Comparison of ENCODE assay signal across 24 cellular contexts in genomic region chr5:153517105-153517700, GRCh38. TPM values are rescaled to one million over a fixed set of nuclear protein-coding genes. Genes with fewer than 3 reads are reported as not detected.
DNase-seq lines count a peak whose midpoint lies in the region; ATAC-seq and TF ChIP-seq lines count a peak whose summit lies in the region.
"Had no signal": no experiment of that assay in that cellular context is flagged by ENCODE, and none has a peak within 500 bp of the region (broad histone marks: within the 10 kb centered on the region; RNA-seq: fewer than 3 reads in every experiment).

No MANE protein-coding gene starts in this region.

- H3K36me3 ChIP-seq in IMR-90 (ENCODE audit: control insufficient read depth, insufficient read depth, low read length) (no peaks in the 10 kb centered on the region), lower lobe of right lung (no peaks in the 10 kb centered on the region)
- H3K36me3 ChIP-seq: right lobe of liver, SJSA1, vagina had no signal

- peak overlapping the region; percentile 41; the same call in 1 of the 2 replicates for H4K5ac ChIP-seq in IMR-90 (ENCODE audit: low read depth, low read length)

- no peaks in the 10 kb centered on the region for H3K27me3 ChIP-seq in IMR-90 (ENCODE audit: control insufficient read depth, insufficient read depth, low read length)
- H3K27me3 ChIP-seq in lower lobe of right lung (ENCODE audit: low read depth): no peaks in the 10 kb centered on the region
- H3K27me3 ChIP-seq: right lobe of liver, SJSA1, vagina had no signal

- BruUV-seq in IMR-90 (replicated peaks; lab: Mats Ljungman, UMichigan): no TSS peak

- H3K79me1 ChIP-seq in IMR-90 (ENCODE audit: low read depth in 1 of 2, low read length in 2 of 2): no peaks in the 10 kb centered on the region

- H4K8ac ChIP-seq in IMR-90 (ENCODE audit: low read depth in 2 of 2, low read length in 2 of 2): no peak overlapping the region

- H2BK120ac ChIP-seq in IMR-90 (ENCODE audit: low read depth, low read length): no peak overlapping the region

- no peak overlapping the region for H2BK15ac ChIP-seq in IMR-90 (ENCODE audit: low read depth, low read length)

- no peak overlapping the region for H2BK20ac ChIP-seq in IMR-90 (ENCODE audit: low read depth, low read length)

- H3K4me1 ChIP-seq in IMR-90 (ENCODE audit: control insufficient read depth, insufficient read depth, low read length): peaks cover 9% of the 10 kb centered on the region
- no peaks in the 10 kb centered on the region for H3K4me1 ChIP-seq in lower lobe of right lung
- H3K4me1 ChIP-seq: right lobe of liver, vagina had no signal

- H3K4me3 ChIP-seq in IMR-90 (ENCODE audit: insufficient read depth, low read depth, low read length) (no peak overlapping the region), lower lobe of right lung (no peak overlapping the region)
- H3K4me3 ChIP-seq: right lobe of liver, SJSA1, vagina had no signal

- H3K4ac ChIP-seq in IMR-90 (ENCODE audit: low read depth, low read length): no peak overlapping the region; the same call in 1 of the 2 replicates

- in situ Hi-C loops in IMR-90 (cut with MboI; ENCODE audit: low sequenced_read_pairs): no loop called here

- CTCF ChIA-PET in IMR-90 (lab: Yijun Ruan, JAX): interaction anchor here (0.6 kb wide), 1 partner anchor 386 kb away, joined by 3 read pairs; no protein-coding TSS in a partner anchor
- CTCF ChIA-PET in WTC11 (lab: Charles Lee): no interaction called here

- peaks cover 32% of the 10 kb centered on the region for H3K4me1 Mint-ChIP-seq in WTC11
- no peaks in the 10 kb centered on the region for H3K4me1 Mint-ChIP-seq in activated naive CD8-positive, alpha-beta T cell treated with anti-CD3 and anti-CD28 coated beads for 36 hours
- H3K4me1 Mint-ChIP-seq: activated naive CD8-positive, alpha-beta T cell treated with anti-CD3 and anti-CD28 coated beads, Interleukin-2, amount 10 ng/mL, durations not matched to agents 7 days and 5 days had no signal

- H3K36me3 Mint-ChIP-seq in WTC11: peaks cover 6% of the 10 kb centered on the region; the same call in 1 of the 2 replicates
- H3K36me3 Mint-ChIP-seq in activated naive CD8-positive, alpha-beta T cell treated with anti-CD3 and anti-CD28 coated beads for 36 hours: no peaks in the 10 kb centered on the region
- H3K36me3 Mint-ChIP-seq: activated naive CD8-positive, alpha-beta T cell treated with anti-CD3 and anti-CD28 coated beads, Interleukin-2, amount 10 ng/mL, durations not matched to agents 7 days and 5 days had no signal

- H3K4me2 ChIP-seq in IMR-90 (ENCODE audit: low read depth, low read length): no peak overlapping the region

- no peak overlapping the region for H2BK5ac ChIP-seq in IMR-90 (ENCODE audit: low read depth, low read length, poor library complexity, severe bottlenecking)

- no peak for TF ChIP-seq POLR2A in IMR-90 (IDR thresholded peaks at IDR 0.05; ENCODE audit: low read depth, low read length)

- peaks cover 26% of the 10 kb centered on the region for H3K9me3 Mint-ChIP-seq in WTC11
- no peaks in the 10 kb centered on the region for H3K9me3 Mint-ChIP-seq in activated naive CD8-positive, alpha-beta T cell treated with anti-CD3 and anti-CD28 coated beads for 36 hours
- H3K9me3 Mint-ChIP-seq: activated T-helper 1 cell treated with anti-CD3 and anti-CD28 coated beads, Interleukin-12 subunit alpha, Interleukin-12 subunit beta, Interleukin-2, Interleukin-4 antibody, amounts not matched to agents 30 ng/mL and 10 ng/mL and 1 ng/mL, durations not matched to agents 14 hours and 24 hours and 36 hours had no signal

- no peaks in the 10 kb centered on the region for H3K9me1 ChIP-seq in IMR-90 (ENCODE audit: insufficient read depth, low read length)

- DNase-seq in IMR-90 (no peak), WTC11 (ENCODE audit: low spot score) (no peak), iPS-NIHi11 (ENCODE audit: low spot score) (peak; percentile 13), lower lobe of right lung (no peak)
- no peak for DNase-seq in stimulated activated CD4-positive, alpha-beta T cell treated with anti-CD3 and anti-CD28 coated beads, Interleukin-12 subunit alpha, Interleukin-12 subunit beta, amount 100 ng/mL, for 4 hours
- no peak for DNase-seq in activated naive CD8-positive, alpha-beta T cell treated with anti-CD3 and anti-CD28 coated beads for 36 hours
- DNase-seq: activated CD4-positive, CD25-positive, alpha-beta regulatory T cell treated with anti-CD3 and anti-CD28 coated beads, Interleukin-2, amount 50 U/mL, for 72 hours; activated naive CD8-positive, alpha-beta T cell treated with anti-CD3 and anti-CD28 coated beads, Interleukin-2, amount 10 ng/mL, durations not matched to agents 7 days and 5 days; Calu3; effector CD8-positive, alpha-beta T cell; mesendoderm; NCI-H1092; NCI-H2081 treated with DMSO at 0.1 percent for 48 hours; NCI-H774; right lobe of liver; stimulated activated CD4-positive, alpha-beta T cell treated with anti-CD3 and anti-CD28 coated beads, Interleukin-4, amount 100 ng/mL, for 1 hour had no signal

- H3K27ac ChIP-seq in IMR-90 (ENCODE audit: insufficient read depth, low read length) (no peak overlapping the region), temporal lobe (ENCODE audit: low read depth, low read length) (peak overlapping the region; percentile 63), lower lobe of right lung (no peak overlapping the region)
- H3K27ac ChIP-seq: right lobe of liver, SJSA1, vagina had no signal

- peak overlapping the region; percentile 90 for H3K27ac Mint-ChIP-seq in WTC11
- no peak overlapping the region for H3K27ac Mint-ChIP-seq in activated naive CD8-positive, alpha-beta T cell treated with anti-CD3 and anti-CD28 coated beads for 36 hours
- H3K27ac Mint-ChIP-seq: activated naive CD8-positive, alpha-beta T cell treated with anti-CD3 and anti-CD28 coated beads, Interleukin-2, amount 10 ng/mL, durations not matched to agents 7 days and 5 days; activated T-helper 1 cell treated with anti-CD3 and anti-CD28 coated beads, Interleukin-12 subunit alpha, Interleukin-12 subunit beta, Interleukin-2, Interleukin-4 antibody, amounts not matched to agents 30 ng/mL and 10 ng/mL and 1 ng/mL, durations not matched to agents 14 hours and 24 hours and 36 hours had no signal

- dilution Hi-C loops in IMR-90 (cut with HindIII; ENCODE audit: low sequenced_read_pairs, unreplicated experiment): no loop called here

- POLR2A ChIA-PET in IMR-90 (lab: Charles Lee; ENCODE audit: unreplicated experiment) (no interaction called here), WTC11 (lab: Charles Lee) (no interaction called here)

- WGBS in IMR-90 (ENCODE audit: extremely low coverage in 2 of 2, insufficient read length in 1 of 2), 2 experiments: 89% methylated on average over 1 of the region's 6 CpGs; no CpG with 5 or more reads in 1 of the 2 experiments

- H3K4me3 Mint-ChIP-seq in WTC11: no peak overlapping the region
- no peak overlapping the region for H3K4me3 Mint-ChIP-seq in activated naive CD8-positive, alpha-beta T cell treated with anti-CD3 and anti-CD28 coated beads for 36 hours
- H3K4me3 Mint-ChIP-seq: activated naive CD8-positive, alpha-beta T cell treated with anti-CD3 and anti-CD28 coated beads, Interleukin-2, amount 10 ng/mL, durations not matched to agents 7 days and 5 days; activated T-helper 1 cell treated with anti-CD3 and anti-CD28 coated beads, Interleukin-12 subunit alpha, Interleukin-12 subunit beta, Interleukin-2, Interleukin-4 antibody, amounts not matched to agents 30 ng/mL and 10 ng/mL and 1 ng/mL, durations not matched to agents 14 hours and 24 hours and 36 hours had no signal

- intact Hi-C loops in IMR-90 (cut with micrococcal nuclease): loop anchor here (5.0 kb wide), 1 partner anchor 110 kb away; no protein-coding TSS in a partner anchor
- intact Hi-C loops in lower lobe of right lung (cut with DNase I): no loop called here

- 0 out of 2 replicates have a peak overlapping the region, but pooled peaks have one; percentile 30 for H4K91ac ChIP-seq in IMR-90 (ENCODE audit: insufficient read depth, low read depth, low read length)

- no peak for TF ChIP-seq RAD21 in IMR-90 (IDR thresholded peaks at IDR 0.05; ENCODE audit: low read length)

- no peak for ATAC-seq in IMR-90 (ENCODE audit: low read depth)
- peak; percentile 38 for ATAC-seq in WTC11
- no peak for ATAC-seq in lower lobe of right lung
- ATAC-seq: Panc1, right lobe of liver had no signal

- peak overlapping the region; percentile 69 for H3K18ac ChIP-seq in IMR-90 (ENCODE audit: low read depth, low read length)

- peak overlapping the region; percentile 51; the same call in 1 of the 2 replicates for H2AK5ac ChIP-seq in IMR-90 (ENCODE audit: low read depth, low read length)

- peak overlapping the region; percentile 54 for H2AFZ ChIP-seq in IMR-90 (replicated peaks; ENCODE audit: low read length, poor library complexity)

- TF ChIP-seq CTCF in IMR-90 (conservative IDR thresholded peaks at IDR 0.05; ENCODE audit: low read depth, low read length): no peak
- no peak for TF ChIP-seq CTCF in WTC11 (IDR thresholded peaks at IDR 0.05)
- TF ChIP-seq CTCF in lower lobe of right lung (IDR thresholded peaks at IDR 0.05): no peak

- H3K23ac ChIP-seq in IMR-90 (ENCODE audit: low read depth, low read length): no peak overlapping the region

- H3K9me3 ChIP-seq in IMR-90 (ENCODE audit: control insufficient read depth, insufficient read depth, low read length) (peaks cover 2% of the 10 kb centered on the region; the same call in 1 of the 2 replicates), lower lobe of right lung (no peaks in the 10 kb centered on the region)
- H3K9me3 ChIP-seq: SJSA1, vagina had no signal

- no peak overlapping the region for H3K9ac ChIP-seq in IMR-90 (ENCODE audit: low read depth, low read length)

- H3K27me3 Mint-ChIP-seq in WTC11 (ENCODE audit: low read depth): no peaks in the 10 kb centered on the region
- H3K27me3 Mint-ChIP-seq in activated naive CD8-positive, alpha-beta T cell treated with anti-CD3 and anti-CD28 coated beads for 36 hours: no peaks in the 10 kb centered on the region

- no peak overlapping the region for H3K56ac ChIP-seq in IMR-90 (ENCODE audit: extremely low read depth, insufficient read depth, low read length)

- no peaks in the 10 kb centered on the region for H4K20me1 ChIP-seq in IMR-90 (ENCODE audit: insufficient read depth, low read length)

- no peak overlapping the region for H3K14ac ChIP-seq in IMR-90 (replicated peaks; ENCODE audit: low read depth, low read length)

- H2AK9ac ChIP-seq in IMR-90 (replicated peaks; ENCODE audit: low read depth, low read length, poor library complexity): no peak overlapping the region

TF ChIP-seq in IMR-90, 13 proteins besides CTCF, POLR2A, EP300 and RAD21 (continues in another document):
- TF ChIP-seq CEBPB (IDR thresholded peaks at IDR 0.05; ENCODE audit: low read depth, low read length): no peak

TF ChIP-seq in WTC11, 78 proteins besides CTCF, POLR2A, EP300 and RAD21 (continues in another document):
- TF ChIP-seq SP1 (CRISPR knock-in tag; conservative IDR thresholded peaks at IDR 0.05): 0 out of 2 replicates have a peak, but pooled peaks have one; percentile 21

RNA-seq across cellular contexts. Expression of gene GRIA1, which starts 26.7 kb away (rescaled TPM):
- total RNA-seq in IMR-90 (2012; rRNA removed): 1.3 and 1.4 TPM in 2 replicates
- 0.37 and 0.48 TPM in 2 replicates for polyA plus RNA-seq in IMR-90 (2012; rRNA removed)
- polyA plus RNA-seq in IMR-90 (2012; cell fraction: cytosol; rRNA removed): 0.16 and 0.39 TPM in 2 replicates
- 0.09 and 1.1 TPM in 2 replicates for polyA plus RNA-seq in IMR-90 (2012; cell fraction: nucleus; rRNA removed; ENCODE audit: low replicate concordance)
- total RNA-seq in WTC11 (2021): 0.76 to 0.81 TPM (median 0.76 TPM) in 3 replicates
- total RNA-seq in temporal lobe: 184 TPM
- total RNA-seq in lower lobe of right lung: 10.3 TPM
- total RNA-seq in activated naive CD8-positive, alpha-beta T cell treated with anti-CD3 and anti-CD28 coated beads for 36 hours: not detected
- total RNA-seq: activated CD8-positive, alpha-beta memory T cell treated with anti-CD3 and anti-CD28 coated beads for 36 hours; activated naive CD8-positive, alpha-beta T cell treated with anti-CD3 and anti-CD28 coated beads, Interleukin-2, amount 10 ng/mL, durations not matched to agents 7 days and 5 days; activated T-helper 1 cell treated with anti-CD3 and anti-CD28 coated beads, Interleukin-12 subunit alpha, Interleukin-12 subunit beta, Interleukin-2, Interleukin-4 antibody, amounts not matched to agents 30 ng/mL and 10 ng/mL and 1 ng/mL, durations not matched to agents 14 hours and 24 hours and 36 hours; Calu3; G401; right lobe of liver; SJSA1; T-helper 2 cell treated with Interferon-gamma antibody and Interleukin-4, amounts not matched to agents 100 ng/mL and 5 ng/mL, for 36 hours; vagina had no signal

Comparison
In these comparisons a context has a peak if more than half of its experiments do, and no peak if none do; other contexts are left out.
1. RNA of gene GRIA1, which starts 26.7 kb away (total RNA-seq): 184 TPM in temporal lobe (single experiment); 10.3 TPM in lower lobe of right lung (single experiment), 1.3 to 1.4 TPM in IMR-90, 0.76 to 0.81 TPM in WTC11 and not detected in activated naive CD8-positive, alpha-beta T cell treated with anti-CD3 and anti-CD28 coated beads for 36 hours; every median in the first group is over 10 times any median in the second.